1 cellular context compared by ENCODE assay signal in the genomic region with DNA sequence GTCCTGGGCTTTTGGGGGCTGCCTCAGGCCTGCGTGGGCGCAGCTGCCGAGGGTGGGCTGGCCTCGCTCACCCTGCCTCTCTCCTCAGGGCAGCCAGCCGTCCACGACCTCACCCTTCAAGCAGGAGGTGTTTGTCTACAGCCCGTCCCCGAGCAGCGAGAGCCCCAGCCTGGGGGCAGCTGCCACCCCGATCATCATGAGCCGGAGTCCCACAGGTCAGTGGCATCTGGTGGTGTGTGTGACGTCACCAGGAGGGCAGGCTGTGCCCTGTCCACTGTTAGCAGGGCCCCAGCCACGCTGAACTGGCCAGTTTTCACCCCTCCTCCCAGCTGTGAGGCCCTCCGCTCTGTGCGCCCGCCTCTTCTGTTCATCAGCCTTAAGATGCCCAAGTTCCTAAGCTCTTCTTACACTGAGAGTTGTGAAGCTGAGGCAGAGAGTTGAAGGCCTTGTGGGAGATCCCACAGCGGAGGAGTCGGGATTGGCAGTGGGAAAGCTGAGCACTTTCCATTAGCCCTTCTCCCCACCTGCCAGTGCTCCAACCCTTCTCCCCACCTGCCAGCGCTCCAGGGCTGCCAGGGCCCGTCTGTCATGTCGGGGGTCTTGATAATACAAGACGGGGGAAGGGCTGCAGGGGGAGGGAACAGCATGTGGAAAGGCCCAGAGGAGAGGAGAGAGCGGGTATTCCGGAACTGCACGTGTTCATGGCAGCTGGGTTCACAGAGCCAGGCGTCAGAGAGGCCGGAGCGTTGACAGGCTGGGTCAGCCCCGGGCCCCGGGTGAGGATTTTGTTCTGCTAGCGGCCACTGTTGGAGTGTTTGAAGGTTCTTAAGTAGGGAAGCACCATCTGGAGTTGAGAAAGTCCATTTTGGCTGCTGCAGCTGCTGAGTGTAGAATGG.
TF ChIP-seq lines count a peak whose summit lies in the region.

No MANE protein-coding gene starts in this region.

TF ChIP-seq in IMR-90, 13 proteins besides CTCF, POLR2A, EP300 and RAD21 (continued from another document):
- TF ChIP-seq, protein P1, sequence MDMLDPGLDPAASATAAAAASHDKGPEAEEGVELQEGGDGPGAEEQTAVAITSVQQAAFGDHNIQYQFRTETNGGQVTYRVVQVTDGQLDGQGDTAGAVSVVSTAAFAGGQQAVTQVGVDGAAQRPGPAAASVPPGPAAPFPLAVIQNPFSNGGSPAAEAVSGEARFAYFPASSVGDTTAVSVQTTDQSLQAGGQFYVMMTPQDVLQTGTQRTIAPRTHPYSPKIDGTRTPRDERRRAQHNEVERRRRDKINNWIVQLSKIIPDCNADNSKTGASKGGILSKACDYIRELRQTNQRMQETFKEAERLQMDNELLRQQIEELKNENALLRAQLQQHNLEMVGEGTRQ (IDR thresholded peaks at IDR 0.05; ENCODE audit: low read depth, low read length), result no peak
- TF ChIP-seq FOS (IDR thresholded peaks at IDR 0.05; ENCODE audit: low read depth, low read length) (no peak), CHD1 (IDR thresholded peaks at IDR 0.05; ENCODE audit: low read depth, low read length) (no peak), MAZ (IDR thresholded peaks at IDR 0.05; ENCODE audit: borderline replicate concordance, low read depth, low read length) (no peak), RCOR1 (IDR thresholded peaks at IDR 0.05; ENCODE audit: insufficient replicate concordance, low read length) (no peak), SMC3 (IDR thresholded peaks at IDR 0.05; ENCODE audit: low read depth, low read length) (no peak), NFE2L2 (IDR thresholded peaks at IDR 0.05; ENCODE audit: low read depth, low read length) (no peak), RFX5 (IDR thresholded peaks at IDR 0.05; ENCODE audit: low read depth, low read length) (no peak), BHLHE40 (IDR thresholded peaks at IDR 0.05; ENCODE audit: low read depth, low read length) (no peak)
- TF ChIP-seq, protein P2, sequence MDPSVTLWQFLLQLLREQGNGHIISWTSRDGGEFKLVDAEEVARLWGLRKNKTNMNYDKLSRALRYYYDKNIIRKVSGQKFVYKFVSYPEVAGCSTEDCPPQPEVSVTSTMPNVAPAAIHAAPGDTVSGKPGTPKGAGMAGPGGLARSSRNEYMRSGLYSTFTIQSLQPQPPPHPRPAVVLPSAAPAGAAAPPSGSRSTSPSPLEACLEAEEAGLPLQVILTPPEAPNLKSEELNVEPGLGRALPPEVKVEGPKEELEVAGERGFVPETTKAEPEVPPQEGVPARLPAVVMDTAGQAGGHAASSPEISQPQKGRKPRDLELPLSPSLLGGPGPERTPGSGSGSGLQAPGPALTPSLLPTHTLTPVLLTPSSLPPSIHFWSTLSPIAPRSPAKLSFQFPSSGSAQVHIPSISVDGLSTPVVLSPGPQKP (IDR thresholded peaks at IDR 0.05; ENCODE audit: borderline replicate concordance, low read depth, low read length), result no peak
